16 cellular contexts compared by ENCODE assay signal in genomic region chr6:31627690-31628287, GRCh38. TPM values are rescaled to one million over a fixed set of nuclear protein-coding genes. Genes with fewer than 3 reads are reported as not detected.
A peak's percentile ranks its signal among the peaks of the same experiment; 100 is the strongest.
DNase-seq lines count a peak whose midpoint lies in the region; ATAC-seq and TF ChIP-seq lines count a peak whose summit lies in the region.
"Had no signal": no experiment of that assay in that cellular context is flagged by ENCODE, and none has a peak within 500 bp of the region (broad histone marks: within the 10 kb centered on the region; RNA-seq: fewer than 3 reads in every experiment).

No MANE protein-coding gene starts in this region.

- H2BK120ac ChIP-seq in H9 (ENCODE audit: low read depth, low read length, poor library complexity, severe bottlenecking), result no peak overlapping the region

- no peaks in the 10 kb centered on the region for H3K27me3 ChIP-seq in H9 (ENCODE audit: insufficient read depth, low read length)
- no peaks in the 10 kb centered on the region for H3K27me3 ChIP-seq in mammary epithelial cell (ENCODE audit: insufficient read depth, low read length)
- H3K27me3 ChIP-seq in osteoblast (ENCODE audit: insufficient read depth, low read length), result no peaks in the 10 kb centered on the region

- intact Hi-C loops in mammary epithelial cell (cut with micrococcal nuclease), result no loop called here

- WGBS in H9 (ENCODE audit: extremely low coverage, insufficient read length, low lambda C conversion rate), result no CpG with 5 or more reads among the region's 19 CpGs
- WGBS in mammary epithelial cell (ENCODE audit: low coverage, missing lambda C conversion rate), result 98% methylated on average over 12 of the region's 19 CpGs

- TF ChIP-seq CTCF in H9 (conservative IDR thresholded peaks at IDR 0.05), result no peak
- no peak for TF ChIP-seq CTCF in mammary epithelial cell (conservative IDR thresholded peaks at IDR 0.05 in 1 of 2, IDR thresholded peaks at IDR 0.05 in 1 of 2; ENCODE audit: extremely low read depth in 1 of 2, insufficient read depth in 1 of 2, low read depth in 1 of 2, low read length in 2 of 2)
- no peak for TF ChIP-seq CTCF in osteoblast (IDR thresholded peaks at IDR 0.05; ENCODE audit: extremely low read depth, low read depth, low read length)

- no peaks in the 10 kb centered on the region for H3K9me3 Mint-ChIP-seq in activated naive CD8-positive, alpha-beta T cell (ENCODE audit: low read depth)
- H3K9me3 Mint-ChIP-seq in activated naive CD8-positive, alpha-beta T cell treated with anti-CD3 and anti-CD28 coated beads, Interleukin-2, amount 50 U/mL, for 24 hours, result no peaks in the 10 kb centered on the region
- H3K9me3 Mint-ChIP-seq in H9, result no peaks in the 10 kb centered on the region
- H3K9me3 Mint-ChIP-seq: CD4-positive, alpha-beta memory T cell had no signal

- DNase-seq in activated naive CD8-positive, alpha-beta T cell treated with anti-CD3 and anti-CD28 coated beads, Interleukin-2, amount 50 U/mL, for 24 hours, result no peak
- DNase-seq in H9 (no peak), mammary epithelial cell (no peak), osteoblast (ENCODE audit: insufficient read length, low spot score, missing footprints) (peak; percentile 26)
- DNase-seq: CD4-positive, alpha-beta memory T cell; Karpas-422; NCI-H187 treated with DMSO at 0.1 percent for 48 hours; NCI-H446; NCI-H774; PC-9; Right ventricle myocardium superior had no signal

- H3K27ac ChIP-seq in H9 (ENCODE audit: insufficient read length, low read depth, low read length) (no peak overlapping the region), mammary epithelial cell (ENCODE audit: insufficient read depth, low read depth, low read length) (no peak overlapping the region), osteoblast (ENCODE audit: low read depth, low read length) (no peak overlapping the region)
- H3K27ac ChIP-seq: PC-9 had no signal

- no peak overlapping the region for H3T11ph ChIP-seq in H9 (ENCODE audit: low read length)

- H2BK15ac ChIP-seq in H9 (ENCODE audit: low read depth, low read length), result no peak overlapping the region

- no peak overlapping the region for H4K8ac ChIP-seq in H9 (replicated peaks; ENCODE audit: insufficient read length, low read depth, low read length)

- H3K9ac ChIP-seq in H9 (ENCODE audit: extremely low read depth, insufficient read length, low read length) (no peak overlapping the region), mammary epithelial cell (ENCODE audit: insufficient read depth, low read length) (no peak overlapping the region)

- H3K23ac ChIP-seq in H9 (ENCODE audit: insufficient read length, low read depth, low read length), result no peak overlapping the region

- peaks cover 3% of the 10 kb centered on the region for H3K4me1 Mint-ChIP-seq in activated naive CD8-positive, alpha-beta T cell (ENCODE audit: low read depth)
- H3K4me1 Mint-ChIP-seq in activated naive CD8-positive, alpha-beta T cell treated with anti-CD3 and anti-CD28 coated beads, Interleukin-2, amount 50 U/mL, for 24 hours, result peaks cover 11% of the 10 kb centered on the region
- H3K4me1 Mint-ChIP-seq in H9, result peaks cover under 1 to 5% of the 10 kb centered on the region in 2 experiments

- no peak overlapping the region for H3K18ac ChIP-seq in H9 (ENCODE audit: insufficient read length, low read depth, low read length)

- H3K9me3 ChIP-seq in H9 (ENCODE audit: control insufficient read depth, low read depth, low read length) (no peaks in the 10 kb centered on the region), mammary epithelial cell (replicated peaks; ENCODE audit: insufficient read depth, low read length) (no peaks in the 10 kb centered on the region), osteoblast (ENCODE audit: low read depth, low read length) (no peaks in the 10 kb centered on the region)

- peaks cover 3% of the 10 kb centered on the region; the same call in 1 of the 2 replicates for H3K79me2 ChIP-seq in H9 (ENCODE audit: insufficient read depth, low read length)
- peaks cover 83% of the 10 kb centered on the region for H3K79me2 ChIP-seq in mammary epithelial cell (ENCODE audit: insufficient read depth, low read length)
- H3K79me2 ChIP-seq in osteoblast (ENCODE audit: insufficient read depth, low read length), result peaks cover 84% of the 10 kb centered on the region

- H3K56ac ChIP-seq in H9 (ENCODE audit: insufficient read length, low read depth, low read length), result no peak overlapping the region

- dilution Hi-C loops in mammary epithelial cell (cut with HindIII; ENCODE audit: low sequenced_read_pairs), result loop anchor here (5.0 kb wide), 1 partner anchor 85 kb away; no protein-coding TSS in a partner anchor

- H2AK5ac ChIP-seq in H9 (ENCODE audit: insufficient read length, low read length), result no peak overlapping the region

- no peak overlapping the region for H3K14ac ChIP-seq in H9 (ENCODE audit: insufficient read depth, low read length)

- no peak overlapping the region for H2BK5ac ChIP-seq in H9 (ENCODE audit: insufficient read length, low read length)

- TSS peak; percentile 1 for BruUV-seq in mammary epithelial cell (replicated peaks; lab: Mats Ljungman, UMichigan)

- no peak overlapping the region for H2BK20ac ChIP-seq in H9 (ENCODE audit: low read depth, low read length, poor library complexity, severe bottlenecking)

- CTCF ChIA-PET in mammary epithelial cell (lab: Charles Lee; ENCODE audit: low non-redundant PET), result no interaction called here

- H3K36me3 Mint-ChIP-seq in activated naive CD8-positive, alpha-beta T cell, result no peaks in the 10 kb centered on the region
- peaks cover 73% of the 10 kb centered on the region for H3K36me3 Mint-ChIP-seq in activated naive CD8-positive, alpha-beta T cell treated with anti-CD3 and anti-CD28 coated beads, Interleukin-2, amount 50 U/mL, for 24 hours (ENCODE audit: low read depth)
- peaks cover 87 to 100% (median 99%) of the 10 kb centered on the region in 3 experiments for H3K36me3 Mint-ChIP-seq in H9 (ENCODE audit: insufficient read depth in 1 of 3, low read depth in 3 of 3)

- no peak overlapping the region for H4K91ac ChIP-seq in H9 (ENCODE audit: insufficient read length, low read depth, low read length)

- H3K4me1 ChIP-seq in H9 (ENCODE audit: insufficient read depth, low read length) (no peaks in the 10 kb centered on the region), mammary epithelial cell (ENCODE audit: insufficient read depth, low read length) (peaks cover 3% of the 10 kb centered on the region), osteoblast (ENCODE audit: insufficient read depth, low read length) (peaks cover 2% of the 10 kb centered on the region)

- in situ Hi-C loops in mammary epithelial cell (cut with MboI; ENCODE audit: low sequenced_read_pairs in 2 of 2), result no loop called here

- H2AFZ ChIP-seq in H9 (ENCODE audit: low read length) (no peak overlapping the region), mammary epithelial cell (ENCODE audit: low read depth, low read length) (no peak overlapping the region), osteoblast (ENCODE audit: low read length) (no peak overlapping the region)
- H2AFZ ChIP-seq: PC-9 had no signal

- H4K5ac ChIP-seq in H9 (ENCODE audit: insufficient read length, low read depth, low read length), result no peak overlapping the region

- peak overlapping the region; percentile 56 for H3K27ac Mint-ChIP-seq in activated naive CD8-positive, alpha-beta T cell
- no peak overlapping the region for H3K27ac Mint-ChIP-seq in activated naive CD8-positive, alpha-beta T cell treated with anti-CD3 and anti-CD28 coated beads, Interleukin-2, amount 50 U/mL, for 24 hours
- peak overlapping the region; percentile 37 to 68 (median 41); a peak in 3 of 7 replicates for H3K27ac Mint-ChIP-seq in H9

- H4K20me1 ChIP-seq in H9 (ENCODE audit: control insufficient read depth, insufficient read depth, insufficient read length) (no peaks in the 10 kb centered on the region), mammary epithelial cell (ENCODE audit: insufficient read depth, low read length) (no peaks in the 10 kb centered on the region), osteoblast (ENCODE audit: insufficient read depth, low read length) (peaks cover 52% of the 10 kb centered on the region)

- H2BK12ac ChIP-seq in H9 (ENCODE audit: insufficient read length, low read depth, low read length), result no peak overlapping the region

- no peak for ATAC-seq in activated naive CD8-positive, alpha-beta T cell treated with anti-CD3 and anti-CD28 coated beads, Interleukin-2, amount 50 U/mL, for 24 hours
- no peak for ATAC-seq in HG03025 (IDR thresholded peaks at IDR 0.05; ENCODE audit: low FRiP score, unreplicated experiment)
- no peak for ATAC-seq in GM21528 (IDR thresholded peaks at IDR 0.05; ENCODE audit: low FRiP score, unreplicated experiment)
- no peak for ATAC-seq in GM21447 (IDR thresholded peaks at IDR 0.05; ENCODE audit: unreplicated experiment)

- H3K23me2 ChIP-seq in H9 (ENCODE audit: insufficient read length, low read depth, low read length, poor library complexity, severe bottlenecking), result no peaks in the 10 kb centered on the region

- H3K4ac ChIP-seq in H9 (ENCODE audit: low read depth, low read length), result no peak overlapping the region

- H3K36me3 ChIP-seq in mammary epithelial cell (ENCODE audit: insufficient read depth, low read length), result peaks cover 51% of the 10 kb centered on the region
- peaks cover 97% of the 10 kb centered on the region for H3K36me3 ChIP-seq in osteoblast (ENCODE audit: insufficient read depth, low read length)

- H3K79me1 ChIP-seq in H9 (ENCODE audit: insufficient read depth, low read depth, low read length, poor library complexity, severe bottlenecking), result peaks cover 3% of the 10 kb centered on the region

- H3K27me3 Mint-ChIP-seq in activated naive CD8-positive, alpha-beta T cell, result no peaks in the 10 kb centered on the region
- no peaks in the 10 kb centered on the region for H3K27me3 Mint-ChIP-seq in activated naive CD8-positive, alpha-beta T cell treated with anti-CD3 and anti-CD28 coated beads, Interleukin-2, amount 50 U/mL, for 24 hours
- no peaks in the 10 kb centered on the region; the same call in 1 of the 2 replicates for H3K27me3 Mint-ChIP-seq in H9 (ENCODE audit: low read depth)
- H3K27me3 Mint-ChIP-seq: CD4-positive, alpha-beta memory T cell had no signal

- H3K4me3 Mint-ChIP-seq in activated naive CD8-positive, alpha-beta T cell, result no peak overlapping the region
- H3K4me3 Mint-ChIP-seq in activated naive CD8-positive, alpha-beta T cell treated with anti-CD3 and anti-CD28 coated beads, Interleukin-2, amount 50 U/mL, for 24 hours, result no peak overlapping the region
- H3K4me3 Mint-ChIP-seq in H9, result no peak overlapping the region; a peak in 1 of 5 replicates

- no peak overlapping the region for H3K4me2 ChIP-seq in H9 (ENCODE audit: insufficient read depth, insufficient read length, low read length)
- no peak overlapping the region for H3K4me2 ChIP-seq in mammary epithelial cell (ENCODE audit: insufficient read depth, low read depth, low read length)
- H3K4me2 ChIP-seq in osteoblast (ENCODE audit: insufficient read depth, low read length), result no peak overlapping the region
- H3K4me2 ChIP-seq: PC-9 had no signal

- no peak overlapping the region for H3K4me3 ChIP-seq in mammary epithelial cell (replicated peaks in 1 of 3; ENCODE audit: insufficient read depth in 1 of 3, low read depth in 2 of 3, low read length in 3 of 3)
- no peak overlapping the region for H3K4me3 ChIP-seq in osteoblast (ENCODE audit: insufficient read depth, low read length)
- H3K4me3 ChIP-seq: PC-9 had no signal

RNA-seq across cellular contexts. Expression of gene PRRC2A, which starts 7.3 kb away (rescaled TPM):
- total RNA-seq in H9 (2021) (381 and 383 TPM in 2 replicates), mammary epithelial cell (100 to 1,000 TPM in 1 of 2 donors, 10 to 100 TPM in 1; 66.5 to 219 TPM), osteoblast (49.2 and 52.2 TPM in 2 replicates)
- polyA plus RNA-seq in mammary epithelial cell, result 57.6 TPM
- 146 TPM for polyA minus RNA-seq in mammary epithelial cell

RNA-seq across cellular contexts. Expression of gene AIF1, which starts 12.8 kb away (rescaled TPM):
- total RNA-seq in H9 (2021), result 3.2 and 4.2 TPM in 2 replicates
- total RNA-seq in mammary epithelial cell, result not detected
- polyA plus RNA-seq in mammary epithelial cell, result not detected
- polyA minus RNA-seq in mammary epithelial cell, result not detected
- 0.36 TPM in 1 of 2 replicates, not detected in the other for total RNA-seq in osteoblast
- total RNA-seq: Daoy, PC-9 had no signal

RNA-seq across cellular contexts. Expression of gene BAG6, which starts 24.7 kb away (rescaled TPM):
- total RNA-seq in H9 (2021) (415 and 417 TPM in 2 replicates), mammary epithelial cell (100 to 1,000 TPM; 135 to 233 TPM), osteoblast (175 and 183 TPM in 2 replicates)
- polyA plus RNA-seq in mammary epithelial cell, result 124 TPM
- polyA minus RNA-seq in mammary epithelial cell, result 237 TPM

RNA-seq across cellular contexts. Expression of gene APOM, which starts 27.9 kb away (rescaled TPM):
- 3.6 and 3.9 TPM in 2 replicates for total RNA-seq in H9 (2021)
- total RNA-seq in mammary epithelial cell, result 1 to 10 TPM in 1 of 2 donors, under 1 TPM in 1; 0.50 to 1.8 TPM
- 3.5 TPM for polyA plus RNA-seq in mammary epithelial cell
- not detected for polyA minus RNA-seq in mammary epithelial cell
- 1.1 and 1.2 TPM in 2 replicates for total RNA-seq in osteoblast

RNA-seq across cellular contexts. Expression of gene C6orf47, which starts 32.8 kb away (rescaled TPM):
- total RNA-seq in H9 (2021), result 18.4 and 19.0 TPM in 2 replicates
- total RNA-seq in mammary epithelial cell, result 10 to 100 TPM; 16.5 to 17.0 TPM
- 8.5 TPM for polyA plus RNA-seq in mammary epithelial cell
- 14.2 TPM for polyA minus RNA-seq in mammary epithelial cell
- 21.2 and 21.7 TPM in 2 replicates for total RNA-seq in osteoblast
